Comparison of ENCODE assay signal across 8 cellular contexts in the genomic region with DNA sequence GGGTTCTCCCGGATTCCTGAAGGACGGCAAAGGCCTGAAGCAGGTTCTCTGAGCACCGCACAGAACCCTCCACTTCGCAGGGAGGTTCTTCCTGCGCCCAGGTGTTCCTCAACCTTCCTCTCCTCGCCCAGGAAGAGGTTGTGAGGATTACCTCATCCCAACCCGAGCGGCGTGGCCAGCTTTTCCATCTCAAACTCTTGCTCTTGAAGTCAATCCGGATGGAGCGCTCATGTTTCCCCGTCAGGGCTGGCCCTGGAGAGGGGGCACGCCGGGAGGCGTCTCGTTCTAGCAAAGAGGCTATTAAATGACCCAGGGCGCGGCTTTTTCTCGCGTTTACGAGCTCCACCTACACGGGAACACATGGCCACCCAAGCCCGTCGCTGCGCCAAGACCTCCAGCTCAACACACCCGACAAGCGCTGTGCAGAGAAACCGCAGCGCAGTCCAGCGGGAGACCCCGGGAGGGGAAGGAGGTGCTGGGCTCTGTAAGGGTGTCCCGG. TPM values are rescaled to one million over a fixed set of nuclear protein-coding genes. Genes with fewer than 3 reads are reported as not detected.
DNase-seq lines count a peak whose midpoint lies in the region; ATAC-seq, FAIRE-seq and TF ChIP-seq lines count a peak whose summit lies in the region.

No MANE protein-coding gene starts in this region.

- intact Hi-C loops in endothelial cell of umbilical vein (cut with micrococcal nuclease): loop anchor here (10.0 kb wide), 1 partner anchor 159 kb away; a partner anchor contains a TSS

- H3K36me3 ChIP-seq in endothelial cell of umbilical vein (ENCODE audit: control insufficient read depth in 2 of 2, extremely low read depth in 1 of 2, insufficient read depth in 2 of 2, low read length in 2 of 2) (no peaks in the 10 kb centered on the region), upper lobe of left lung (no peaks in the 10 kb centered on the region)

- FAIRE-seq in endothelial cell of umbilical vein (lab: Jason Lieb, UNC): no peak

- H3K27me3 Mint-ChIP-seq in mesothelial cell of epicardium (ENCODE audit: low read depth): no peaks in the 10 kb centered on the region

- no peaks in the 10 kb centered on the region for H3K27me3 ChIP-seq in endothelial cell of umbilical vein (ENCODE audit: control insufficient read depth in 2 of 2, insufficient read depth in 2 of 2, low read length in 2 of 2)
- H3K27me3 ChIP-seq in upper lobe of left lung: no peaks in the 10 kb centered on the region

- peak in 1 of 4 donors; percentile 26 for TF ChIP-seq EP300 in upper lobe of left lung (IDR thresholded peaks at IDR 0.05)

- H2AFZ ChIP-seq in endothelial cell of umbilical vein (ENCODE audit: low read depth, low read length): peak overlapping the region; percentile 99

- H3K4me3 ChIP-seq in endothelial cell of umbilical vein (replicated peaks in 1 of 3; ENCODE audit: insufficient read depth in 1 of 3, low read depth in 1 of 3, low read length in 3 of 3) (peak overlapping the region; percentile 83 to 92 (median 85)), upper lobe of left lung (peak overlapping the region; percentile 74 to 88 (median 86))

- CTCF ChIA-PET in endothelial cell of umbilical vein (lab: Charles Lee): interaction anchor here (0.9 to 5.3 kb wide), 10 partner anchors 9 to 151 kb away, joined by 3 to 36 read pairs (median 5); no protein-coding TSS in a partner anchor

- H3K4me3 Mint-ChIP-seq in mesothelial cell of epicardium: peak overlapping the region; percentile 94

- no peaks in the 10 kb centered on the region for H3K36me3 Mint-ChIP-seq in mesothelial cell of epicardium

- no peaks in the 10 kb centered on the region for H3K9me1 ChIP-seq in endothelial cell of umbilical vein (replicated peaks; ENCODE audit: control insufficient read depth, extremely low read depth, insufficient read depth, low read length)

- 0 to 1% methylated on average over 23 to 25 of the region's 32 CpGs for WGBS in upper lobe of left lung, 2 donors

- H3K4me1 ChIP-seq in endothelial cell of umbilical vein (ENCODE audit: control insufficient read depth, extremely low read depth, insufficient read depth, low read length) (peaks cover 11% of the 10 kb centered on the region), upper lobe of left lung (peaks cover 22 to 40% (median 27%) of the 10 kb centered on the region in 4 donors)

- peak; percentile 26 for ATAC-seq in HG02870 (IDR thresholded peaks at IDR 0.05; ENCODE audit: unreplicated experiment)
- peak; percentile 74 to 76 for ATAC-seq in upper lobe of left lung (ENCODE audit: low FRiP score in 2 of 2)

- BruUV-seq in endothelial cell of umbilical vein (replicated peaks; lab: Mats Ljungman, UMichigan): TSS peak; percentile 74

- H3K9me3 Mint-ChIP-seq in mesothelial cell of epicardium: no peaks in the 10 kb centered on the region

- H3K27ac Mint-ChIP-seq in mesothelial cell of epicardium: peak overlapping the region; percentile 99

- peaks cover 28% of the 10 kb centered on the region for H3K4me1 Mint-ChIP-seq in mesothelial cell of epicardium

- TF ChIP-seq POLR2A in endothelial cell of umbilical vein (IDR thresholded peaks at IDR 0.05; ENCODE audit: low read depth, low read length) (peak; percentile 34), upper lobe of left lung (IDR thresholded peaks at IDR 0.05) (peak in 2 of 4 donors; percentile 45 to 58)

- H3K4me2 ChIP-seq in endothelial cell of umbilical vein (ENCODE audit: insufficient read depth, low read length): peak overlapping the region; percentile 92

- peak overlapping the region; percentile 79 for H3K9ac ChIP-seq in endothelial cell of umbilical vein (replicated peaks; ENCODE audit: extremely low read depth, insufficient read depth, low read length)

- H3K27ac ChIP-seq in endothelial cell of umbilical vein (ENCODE audit: insufficient read depth, low read depth, low read length): peak overlapping the region; percentile 72
- H3K27ac ChIP-seq in upper lobe of left lung: peak overlapping the region; percentile 92 to 98 (median 97)

- H4K20me1 ChIP-seq in endothelial cell of umbilical vein (replicated peaks; ENCODE audit: control insufficient read depth, extremely low read depth, insufficient read depth, low read length): peaks cover 2% of the 10 kb centered on the region

- TF ChIP-seq CTCF in endothelial cell of umbilical vein (IDR thresholded peaks at IDR 0.05; ENCODE audit: extremely low read depth in 1 of 2, insufficient read depth in 1 of 2, low read depth in 1 of 2, low read length in 2 of 2) (no peak), mesothelial cell of epicardium (IDR thresholded peaks at IDR 0.05; ENCODE audit: unreplicated experiment) (no peak), upper lobe of left lung (IDR thresholded peaks at IDR 0.05) (no peak)

- peaks cover 44% of the 10 kb centered on the region for H3K79me2 ChIP-seq in endothelial cell of umbilical vein (ENCODE audit: control insufficient read depth, insufficient read depth, low read length)

- peak; percentile 43 for DNase-seq in stimulated activated CD4-positive, alpha-beta T cell treated with anti-CD3 and anti-CD28 coated beads, Interleukin-4, amount 100 ng/mL, for 24 hours
- DNase-seq in stimulated activated CD4-positive, alpha-beta T cell treated with anti-CD3 and anti-CD28 coated beads, Interleukin-12 subunit alpha, Interleukin-12 subunit beta, amount 100 ng/mL, for 4 hours: no peak
- peak; percentile 65 for DNase-seq in NCI-H1436 treated with DMSO at 0.1 percent for 48 hours (lab: John Stamatoyannopoulos, UW)
- DNase-seq in SW480 (ENCODE audit: low spot score): peak; percentile 92
- DNase-seq in endothelial cell of umbilical vein (ENCODE audit: low read depth, low spot score): peak; percentile 77
- DNase-seq in mesothelial cell of epicardium (ENCODE audit: low spot score in 2 of 2, unreplicated experiment in 2 of 2): peak; percentile 40 to 75
- DNase-seq in upper lobe of left lung: peak in 1 of 2 donors; percentile 76

- POLR2A ChIA-PET in endothelial cell of umbilical vein (lab: Charles Lee): interaction anchor here (0.6 to 1.1 kb wide), 6 partner anchors 16 to 73 kb away, joined by 3 to 5 read pairs (median 3); no protein-coding TSS in a partner anchor

- H3K9me3 ChIP-seq in endothelial cell of umbilical vein (replicated peaks; ENCODE audit: control insufficient read depth, insufficient read depth, low read length) (no peaks in the 10 kb centered on the region), upper lobe of left lung (no peaks in the 10 kb centered on the region)

- dilution Hi-C loops in endothelial cell of umbilical vein (cut with MboI; ENCODE audit: extremely low pct_ligation_motif_present, low sequenced_read_pairs): no loop called here

TF ChIP-seq in endothelial cell of umbilical vein, 7 proteins besides CTCF, POLR2A, EP300 and RAD21:
- TF ChIP-seq GATA2 (IDR thresholded peaks at IDR 0.05; ENCODE audit: insufficient read depth, insufficient read length, low read depth, low read length) (no peak), FOS (IDR thresholded peaks at IDR 0.05; ENCODE audit: borderline replicate concordance, insufficient read depth, low read length) (no peak), EZH2 (IDR thresholded peaks at IDR 0.05; ENCODE audit: borderline replicate concordance, low read depth, low read length, severe bottlenecking) (no peak), MYC (IDR thresholded peaks at IDR 0.05; ENCODE audit: low read depth, low read length) (no peak), POLR2AphosphoS5 (IDR thresholded peaks at IDR 0.05; ENCODE audit: insufficient read depth, low read depth, low read length) (no peak), JUN (IDR thresholded peaks at IDR 0.05; ENCODE audit: borderline replicate concordance, insufficient read depth, insufficient read length, low read depth) (no peak)
- TF ChIP-seq, protein P1, sequence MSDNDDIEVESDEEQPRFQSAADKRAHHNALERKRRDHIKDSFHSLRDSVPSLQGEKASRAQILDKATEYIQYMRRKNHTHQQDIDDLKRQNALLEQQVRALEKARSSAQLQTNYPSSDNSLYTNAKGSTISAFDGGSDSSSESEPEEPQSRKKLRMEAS (IDR thresholded peaks at IDR 0.05; ENCODE audit: insufficient read depth, insufficient read length): peak; percentile 4

RNA-seq across cellular contexts. Expression of a gene that starts 0.6 kb away (rescaled TPM):
- total RNA-seq in endothelial cell of umbilical vein (104 and 105 TPM in 2 replicates), mesothelial cell of epicardium (86.5 to 90.6 TPM (median 90.2 TPM) in 3 replicates), upper lobe of left lung (100 to 1,000 TPM in 4 of 6 donors, 10 to 100 TPM in 2; 81.7 to 139 (median 106) TPM)
- 37.2 and 45.1 TPM in 2 replicates for polyA plus RNA-seq in endothelial cell of umbilical vein
- polyA plus RNA-seq in endothelial cell of umbilical vein (2011; cell fraction: cytosol; rRNA removed): 48.8 and 57.1 TPM in 2 replicates
- polyA plus RNA-seq in endothelial cell of umbilical vein (2011; cell fraction: nucleus; rRNA removed): 28.3 and 47.0 TPM in 2 replicates
- 116 and 132 TPM in 2 replicates for polyA plus RNA-seq in endothelial cell of umbilical vein (2012)
- 37.7 and 47.7 TPM in 2 replicates for polyA minus RNA-seq in endothelial cell of umbilical vein
- polyA minus RNA-seq in endothelial cell of umbilical vein (2011; cell fraction: cytosol; rRNA and poly(A)+ RNA removed): 91.3 TPM
- polyA minus RNA-seq in endothelial cell of umbilical vein (2011; cell fraction: nucleus; rRNA and poly(A)+ RNA removed): 32.4 and 40.7 TPM in 2 replicates

RNA-seq across cellular contexts. Expression of a gene that starts 51.0 kb away (rescaled TPM):
- 40.7 and 42.1 TPM in 2 replicates for total RNA-seq in endothelial cell of umbilical vein
- polyA plus RNA-seq in endothelial cell of umbilical vein: 9.9 and 11.4 TPM in 2 replicates
- polyA plus RNA-seq in endothelial cell of umbilical vein (2011; cell fraction: cytosol; rRNA removed): 10.5 TPM in 2 replicates
- 9.3 and 11.6 TPM in 2 replicates for polyA plus RNA-seq in endothelial cell of umbilical vein (2011; cell fraction: nucleus; rRNA removed)
- 36.5 and 47.5 TPM in 2 replicates for polyA plus RNA-seq in endothelial cell of umbilical vein (2012)
- polyA minus RNA-seq in endothelial cell of umbilical vein: 20.0 and 29.4 TPM in 2 replicates
- 0.31 TPM for polyA minus RNA-seq in endothelial cell of umbilical vein (2011; cell fraction: cytosol; rRNA and poly(A)+ RNA removed)
- polyA minus RNA-seq in endothelial cell of umbilical vein (2011; cell fraction: nucleus; rRNA and poly(A)+ RNA removed): 7.8 and 13.8 TPM in 2 replicates
- 31.9 to 39.5 TPM (median 39.5 TPM) in 3 replicates for total RNA-seq in mesothelial cell of epicardium
- 10 to 100 TPM in 1 of 6 donors, 1 to 10 TPM in 5; 2.4 to 15.7 (median 4.4) TPM for total RNA-seq in upper lobe of left lung
